In genomic region chr7:55639640-55640039, GRCh38 we compare ENCODE assay signal across 1 cellular context.
A peak's percentile ranks its signal among the peaks of the same experiment; 100 is the strongest.
TF ChIP-seq lines count a peak whose summit lies in the region.

No MANE protein-coding gene starts in this region.

TF ChIP-seq in HepG2, 621 proteins besides CTCF, POLR2A, EP300 and RAD21 (continued from another document):
- no peak for TF ChIP-seq AHDC1 (CRISPR knock-in tag; IDR thresholded peaks at IDR 0.05; ENCODE audit: borderline replicate concordance)
- no peak for TF ChIP-seq MAZ (IDR thresholded peaks at IDR 0.05; ENCODE audit: borderline replicate concordance, low read depth, low read length)
- no peak for TF ChIP-seq MAZ (CRISPR knock-in tag; IDR thresholded peaks at IDR 0.05; ENCODE audit: low read depth)
- TF ChIP-seq ZNF317 (CRISPR knock-in tag; IDR thresholded peaks at IDR 0.05) = peak; percentile 77
- no peak for TF ChIP-seq ZKSCAN5 (CRISPR knock-in tag; IDR thresholded peaks at IDR 0.05)
- TF ChIP-seq ZSCAN30 (CRISPR knock-in tag; IDR thresholded peaks at IDR 0.05) = no peak
